Comparison of ENCODE assay signal across 8 cellular contexts in genomic region chr12:45988259-45988658, GRCh38. TPM values are rescaled to one million over a fixed set of nuclear protein-coding genes. Genes with fewer than 3 reads are reported as not detected.
DNase-seq lines count a peak whose midpoint lies in the region; ATAC-seq and TF ChIP-seq lines count a peak whose summit lies in the region.

No MANE protein-coding gene starts in this region.

- H3K4me3 Mint-ChIP-seq in central memory CD8-positive, alpha-beta T cell = peak overlapping the region; percentile 88
- H3K4me3 Mint-ChIP-seq in neural crest cell = peak overlapping the region; percentile 98

- H3K9me3 Mint-ChIP-seq in central memory CD8-positive, alpha-beta T cell = no peaks in the 10 kb centered on the region
- no peaks in the 10 kb centered on the region for H3K9me3 Mint-ChIP-seq in neural crest cell

- DNase-seq in EH (ENCODE audit: low read depth) = peak; percentile 66
- peak; percentile 78 for DNase-seq in LHCN-M2 (ENCODE audit: low read depth)
- no peak for DNase-seq in central memory CD8-positive, alpha-beta T cell (ENCODE audit: low spot score in 2 of 2)
- DNase-seq in neural crest cell (ENCODE audit: low read depth, low spot score) = no peak
- DNase-seq in WERI-Rb-1 = no peak

- H3K27ac ChIP-seq in WERI-Rb-1 = no peak overlapping the region

- peaks cover 46% of the 10 kb centered on the region for H3K36me3 Mint-ChIP-seq in central memory CD8-positive, alpha-beta T cell (ENCODE audit: insufficient read depth)
- peaks cover 19% of the 10 kb centered on the region for H3K36me3 Mint-ChIP-seq in neural crest cell (ENCODE audit: low read depth)

- H3K9me3 ChIP-seq in WERI-Rb-1 (ENCODE audit: severe bottlenecking) = no peaks in the 10 kb centered on the region

- H3K27ac Mint-ChIP-seq in central memory CD8-positive, alpha-beta T cell (ENCODE audit: low read depth) = no peak overlapping the region
- H3K27ac Mint-ChIP-seq in neural crest cell (ENCODE audit: unreplicated experiment) = no peak overlapping the region

- TF ChIP-seq CTCF in neural crest cell (conservative IDR thresholded peaks at IDR 0.05) = no peak
- TF ChIP-seq CTCF in WERI-Rb-1 (IDR thresholded peaks at IDR 0.05; ENCODE audit: low read depth, low read length) = no peak

- no peak for ATAC-seq in central memory CD8-positive, alpha-beta T cell (replicated peaks; ENCODE audit: extremely low read depth, poor library complexity, severe bottlenecking)
- ATAC-seq in GM18870 (IDR thresholded peaks at IDR 0.05; ENCODE audit: unreplicated experiment) (no peak), HG02623 (IDR thresholded peaks at IDR 0.05; ENCODE audit: unreplicated experiment) (no peak), HG02840 (IDR thresholded peaks at IDR 0.05; ENCODE audit: low FRiP score, unreplicated experiment) (no peak)

- H3K4me3 ChIP-seq in WERI-Rb-1 (ENCODE audit: low read depth, low read length) = no peak overlapping the region

- H3K36me3 ChIP-seq in WERI-Rb-1 = peaks cover 23% of the 10 kb centered on the region

- peaks cover 74% of the 10 kb centered on the region for H3K4me1 Mint-ChIP-seq in central memory CD8-positive, alpha-beta T cell
- H3K4me1 Mint-ChIP-seq in neural crest cell = peaks cover 55% of the 10 kb centered on the region

- no peaks in the 10 kb centered on the region for H3K27me3 ChIP-seq in WERI-Rb-1 (ENCODE audit: insufficient read depth, low read depth, severe bottlenecking)

- H3K27me3 Mint-ChIP-seq in central memory CD8-positive, alpha-beta T cell = no peaks in the 10 kb centered on the region
- peaks cover 4% of the 10 kb centered on the region for H3K27me3 Mint-ChIP-seq in neural crest cell (ENCODE audit: low read depth)

RNA-seq across cellular contexts. Expression of gene SCAF11, which starts 2.1 kb away (rescaled TPM):
- total RNA-seq in LHCN-M2 (2014; rRNA removed) (91.9 and 125 TPM in 2 replicates), neural crest cell (113 and 114 TPM in 2 replicates)
- polyA plus RNA-seq in LHCN-M2 (2012) = 26.8 TPM

Comparison
In these comparisons a context has a peak if more than half of its experiments do, and no peak if none do; other contexts are left out.
1. DNase-seq: peak in EH (single experiment) and LHCN-M2 (single experiment); none in central memory CD8-positive, alpha-beta T cell (0 of 2), neural crest cell (single experiment) and WERI-Rb-1 (single experiment).